Comparison of ENCODE assay signal across 13 cellular contexts in genomic region chr18:78701753-78702409, GRCh38.
DNase-seq lines count a peak whose midpoint lies in the region; ATAC-seq and TF ChIP-seq lines count a peak whose summit lies in the region.
"Had no signal": no experiment of that assay in that cellular context is flagged by ENCODE, and none has a peak within 500 bp of the region (broad histone marks: within the 10 kb centered on the region; RNA-seq: fewer than 3 reads in every experiment).

No MANE protein-coding gene starts in this region.

- H3K36me3 Mint-ChIP-seq in brain = no peaks in the 10 kb centered on the region

- H3K9me3 Mint-ChIP-seq in brain = peaks cover 0 to 58% (median 16%) of the 10 kb centered on the region in 5 experiments

- DNase-seq in NCI-H2107 treated with DMSO at 0.1 percent for 48 hours (lab: John Stamatoyannopoulos, UW; ENCODE audit: unreplicated experiment) = peak; percentile 4
- no peak for DNase-seq in NCI-H2107 (lab: John Stamatoyannopoulos, UW)
- peak; percentile 73 for DNase-seq in NCI-H2081 treated with DMSO at 0.1 percent for 48 hours (lab: John Stamatoyannopoulos, UW)
- DNase-seq in middle frontal gyrus (ENCODE audit: extremely low spot score, low spot score) = no peak
- no peak for DNase-seq in GOT3 (lab: John Stamatoyannopoulos, UW)
- DNase-seq: 8988T; CD8-positive, alpha-beta memory T cell; NCI-H2029 treated with DMSO at 0.1 percent for 48 hours; SW 1271 had no signal

- TF ChIP-seq CTCF in brain (conservative IDR thresholded peaks at IDR 0.05) = no peak

- peak overlapping the region; percentile 0 to 62 (median 60) for H3K4me3 Mint-ChIP-seq in brain
- H3K4me3 Mint-ChIP-seq: CD8-positive, alpha-beta memory T cell; T-helper 2 cell treated with Interferon-gamma antibody and Interleukin-4, amounts not matched to agents 5 μg/mL and 100 μg/mL, for 36 hours had no signal

- ATAC-seq in GM19467 (IDR thresholded peaks at IDR 0.05; ENCODE audit: unreplicated experiment) = no peak
- ATAC-seq in HG02870 (IDR thresholded peaks at IDR 0.05; ENCODE audit: unreplicated experiment) = no peak

- peaks cover 54% of the 10 kb centered on the region for H3K4me1 Mint-ChIP-seq in brain
- H3K4me1 Mint-ChIP-seq: CD8-positive, alpha-beta memory T cell had no signal

- peak overlapping the region in 4 of 5 experiments; percentile 66 to 84 (median 74) for H3K27ac Mint-ChIP-seq in brain
- H3K27ac Mint-ChIP-seq: CD8-positive, alpha-beta memory T cell; T-helper 2 cell treated with Interferon-gamma antibody and Interleukin-4, amounts not matched to agents 5 μg/mL and 100 μg/mL, for 36 hours had no signal

- peaks cover 6% of the 10 kb centered on the region for H3K27me3 Mint-ChIP-seq in brain

Comparison
In these comparisons a context has a peak if more than half of its experiments do, and no peak if none do; other contexts are left out.
1. DNase-seq: peak in NCI-H2107 treated with DMSO at 0.1 percent for 48 hours (single experiment) and NCI-H2081 treated with DMSO at 0.1 percent for 48 hours (single experiment); none in NCI-H2107 (single experiment), middle frontal gyrus (single experiment) and GOT3 (single experiment).